ENCODE assay signal across 1 cellular context in genomic region chr2:223066721-223067120, GRCh38.
A peak's percentile ranks its signal among the peaks of the same experiment; 100 is the strongest.
TF ChIP-seq lines count a peak whose summit lies in the region.

No MANE protein-coding gene starts in this region.

TF ChIP-seq in K562, 482 proteins besides CTCF, POLR2A, EP300 and RAD21 (continued from another document):
- TF ChIP-seq MNT (conservative IDR thresholded peaks at IDR 0.05) (no peak), PHB (CRISPR knock-in tag; IDR thresholded peaks at IDR 0.05) (no peak), ZKSCAN8 (CRISPR knock-in tag; IDR thresholded peaks at IDR 0.05) (no peak), ZFP36 (IDR thresholded peaks at IDR 0.05; ENCODE audit: low read depth, low read length, partially characterized antibody) (peak; percentile 4), HNRNPL (IDR thresholded peaks at IDR 0.05; ENCODE audit: low read depth, low read length) (no peak), HINFP (tag; conservative IDR thresholded peaks at IDR 0.05; ENCODE audit: low read depth) (no peak), LARP7 (IDR thresholded peaks at IDR 0.05) (no peak)
